Comparison of ENCODE assay signal across 15 cellular contexts in the genomic region with DNA sequence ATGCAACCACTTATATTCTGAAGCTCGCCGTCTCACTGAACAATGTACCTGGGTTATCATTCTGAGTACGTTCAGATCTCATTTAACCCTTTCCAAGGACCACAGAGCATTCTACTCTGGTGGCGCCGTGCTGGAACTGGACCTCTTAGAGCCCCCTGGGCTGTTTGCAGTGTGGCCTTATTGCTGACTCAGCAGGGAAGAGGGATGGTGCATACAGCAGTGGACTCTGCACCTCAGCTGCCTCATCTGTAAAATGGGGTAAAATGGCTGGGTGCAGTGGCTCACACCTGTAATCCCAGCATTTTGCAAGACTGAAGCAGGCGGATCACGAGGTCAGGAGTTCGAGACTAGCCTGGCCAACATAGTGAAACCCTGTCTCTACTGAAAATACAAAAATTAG. TPM values are rescaled to one million over a fixed set of nuclear protein-coding genes. Genes with fewer than 3 reads are reported as not detected.
DNase-seq lines count a peak whose midpoint lies in the region; ATAC-seq, FAIRE-seq and TF ChIP-seq lines count a peak whose summit lies in the region.
"Had no signal": no experiment of that assay in that cellular context is flagged by ENCODE, and none has a peak within 500 bp of the region (broad histone marks: within the 10 kb centered on the region; RNA-seq: fewer than 3 reads in every experiment).

No MANE protein-coding gene starts in this region.

- H3K18ac ChIP-seq in IMR-90 (ENCODE audit: low read depth, low read length) (no peak overlapping the region), H1 (ENCODE audit: extremely low read depth, low read length) (no peak overlapping the region)

- H2BK15ac ChIP-seq in IMR-90 (ENCODE audit: low read depth, low read length): no peak overlapping the region
- H2BK15ac ChIP-seq in H1 (ENCODE audit: low read length): no peak overlapping the region

- H3K4me2 ChIP-seq in IMR-90 (ENCODE audit: low read depth, low read length) (no peak overlapping the region), H1 (ENCODE audit: insufficient read depth in 1 of 2, low read depth in 2 of 2, low read length in 2 of 2) (no peak overlapping the region)

- no peak overlapping the region for H2AFZ ChIP-seq in IMR-90 (replicated peaks; ENCODE audit: low read length, poor library complexity)
- no peak overlapping the region for H2AFZ ChIP-seq in H1 (ENCODE audit: low read length)

- H3K27me3 ChIP-seq in IMR-90 (ENCODE audit: control insufficient read depth, insufficient read depth, low read length) (no peaks in the 10 kb centered on the region), H1 (replicated peaks in 1 of 4; ENCODE audit: control insufficient read depth in 3 of 4, extremely low read depth in 1 of 4, insufficient read depth in 3 of 4, low read length in 3 of 4) (peaks cover 0 to 5% (median 0%) of the 10 kb centered on the region in 4 experiments; a peak in 3 of 7 replicates), stomach (no peaks in the 10 kb centered on the region)

- no peak for ATAC-seq in IMR-90 (ENCODE audit: low read depth)
- no peak for ATAC-seq in GM19328 (IDR thresholded peaks at IDR 0.05; ENCODE audit: unreplicated experiment)
- ATAC-seq in GM21360 (IDR thresholded peaks at IDR 0.05; ENCODE audit: unreplicated experiment): no peak
- no peak for ATAC-seq in GM18868 (IDR thresholded peaks at IDR 0.05; ENCODE audit: unreplicated experiment)
- ATAC-seq: CD8-positive, alpha-beta T cell had no signal

- H2BK120ac ChIP-seq in IMR-90 (ENCODE audit: low read depth, low read length) (no peak overlapping the region), H1 (replicated peaks; ENCODE audit: low read depth, low read length) (no peak overlapping the region)

- no peak overlapping the region for H3K27ac ChIP-seq in IMR-90 (ENCODE audit: insufficient read depth, low read length)
- H3K27ac ChIP-seq in H1 (ENCODE audit: low read depth, low read length): no peak overlapping the region
- H3K27ac ChIP-seq in stomach: peak overlapping the region in 3 of 5 donors; percentile 4 to 94 (median 93)

- peaks cover 3% of the 10 kb centered on the region; the same call in 1 of the 2 replicates for H3K36me3 ChIP-seq in IMR-90 (ENCODE audit: control insufficient read depth, insufficient read depth, low read length)
- no peaks in the 10 kb centered on the region for H3K36me3 ChIP-seq in H1 (ENCODE audit: control insufficient read depth in 2 of 4, insufficient read depth in 4 of 4, low read length in 3 of 4)
- peaks cover 0 to 8% (median 3%) of the 10 kb centered on the region in 4 donors for H3K36me3 ChIP-seq in stomach

- H2AK5ac ChIP-seq in IMR-90 (ENCODE audit: low read depth, low read length) (no peak overlapping the region), H1 (ENCODE audit: low read depth, low read length) (no peak overlapping the region)

- H3K9ac ChIP-seq in IMR-90 (ENCODE audit: low read depth, low read length): no peak overlapping the region
- no peak overlapping the region for H3K9ac ChIP-seq in H1 (replicated peaks in 1 of 4; ENCODE audit: extremely low read depth in 1 of 4, low read depth in 3 of 4, low read length in 3 of 4)

- H3K4ac ChIP-seq in IMR-90 (ENCODE audit: low read depth, low read length): no peak overlapping the region
- no peak overlapping the region for H3K4ac ChIP-seq in H1 (replicated peaks; ENCODE audit: insufficient read length, low read depth, low read length)

- no peak for TF ChIP-seq RAD21 in IMR-90 (IDR thresholded peaks at IDR 0.05; ENCODE audit: low read length)
- TF ChIP-seq RAD21 in H1 (IDR thresholded peaks at IDR 0.05 in 1 of 2, conservative IDR thresholded peaks at IDR 0.05 in 1 of 2; ENCODE audit: low read depth in 2 of 2, low read length in 2 of 2): no peak

- H3K9me1 ChIP-seq in IMR-90 (ENCODE audit: insufficient read depth, low read length): peaks cover 17% of the 10 kb centered on the region

- H3K23ac ChIP-seq in IMR-90 (ENCODE audit: low read depth, low read length) (no peak overlapping the region), H1 (ENCODE audit: insufficient read length) (no peak overlapping the region)

- DNase-seq in IMR-90 (no peak), H1 (ENCODE audit: low read depth in 1 of 2, low spot score in 2 of 2) (no peak), stomach (no peak)
- DNase-seq: CD8-positive, alpha-beta T cell; COR-L47; DMS153; DMS79 treated with DMSO at 0.1 percent for 48 hours; EL had no signal

- H3K4me3 ChIP-seq in IMR-90 (ENCODE audit: insufficient read depth, low read depth, low read length) (no peak overlapping the region), H1 (ENCODE audit: extremely low read depth in 1 of 4, insufficient read depth in 2 of 4, low read depth in 3 of 4, low read length in 4 of 4) (no peak overlapping the region), stomach (peak overlapping the region in 3 of 4 donors; percentile 68 to 94 (median 85))

- in situ Hi-C loops in IMR-90 (cut with MboI; ENCODE audit: low sequenced_read_pairs): no loop called here

- H3K4me1 ChIP-seq in IMR-90 (ENCODE audit: control insufficient read depth, insufficient read depth, low read length) (peaks cover 9% of the 10 kb centered on the region), H1 (replicated peaks in 1 of 4; ENCODE audit: control insufficient read depth in 3 of 4, insufficient read depth in 4 of 4, low read length in 3 of 4) (peaks cover 0 to 8% (median 4%) of the 10 kb centered on the region in 4 experiments; a peak in 6 of 7 replicates), stomach (peaks cover 60 to 85% (median 80%) of the 10 kb centered on the region in 4 donors)

- H3K56ac ChIP-seq in IMR-90 (ENCODE audit: extremely low read depth, insufficient read depth, low read length): no peak overlapping the region
- no peak overlapping the region for H3K56ac ChIP-seq in H1 (replicated peaks; ENCODE audit: insufficient read length, low read depth, low read length)

- no peak for TF ChIP-seq CTCF in IMR-90 (conservative IDR thresholded peaks at IDR 0.05; ENCODE audit: low read depth, low read length)
- no peak for TF ChIP-seq CTCF in H1 (IDR thresholded peaks at IDR 0.05; ENCODE audit: control extremely low read depth in 1 of 3, insufficient read depth in 1 of 3, low read depth in 1 of 3, low read length in 3 of 3)
- TF ChIP-seq CTCF in stomach (IDR thresholded peaks at IDR 0.05): no peak

- no peak overlapping the region for H2BK12ac ChIP-seq in H1 (ENCODE audit: low read depth, low read length)

- peaks cover 9% of the 10 kb centered on the region for H3K23me2 ChIP-seq in H1 (ENCODE audit: low read depth, low read length)

- intact Hi-C loops in IMR-90 (cut with micrococcal nuclease): loop anchor here (5.0 kb wide), 1 partner anchor 43 kb away; no protein-coding TSS in a partner anchor
- intact Hi-C loops in stomach (cut with DNase I; ENCODE audit: low total_unique reads): no loop called here

- no peak for TF ChIP-seq EP300 in H1 (IDR thresholded peaks at IDR 0.05; ENCODE audit: borderline replicate concordance in 1 of 2, low read depth in 2 of 2, low read length in 2 of 2)
- TF ChIP-seq EP300 in stomach (IDR thresholded peaks at IDR 0.05): no peak

- CTCF ChIA-PET in IMR-90 (lab: Yijun Ruan, JAX): no interaction called here
- CTCF ChIA-PET in H1 (lab: Charles Lee; ENCODE audit: partially characterized antibody): interaction anchor here (1.0 to 2.9 kb wide), 4 partner anchors 8 to 24 kb away, joined by 4 to 12 read pairs (median 4); no protein-coding TSS in a partner anchor

- no peak overlapping the region for H4K5ac ChIP-seq in IMR-90 (ENCODE audit: low read depth, low read length)
- H4K5ac ChIP-seq in H1 (ENCODE audit: insufficient read length, low read depth, low read length): no peak overlapping the region

- no CpG with 5 or more reads among the region's 8 CpGs for WGBS in IMR-90 (ENCODE audit: extremely low coverage in 2 of 2, insufficient read length in 1 of 2), 2 experiments
- whole genome bisulfite sequencing in H1 (ENCODE audit: extremely low coverage in 1 of 2, insufficient coverage in 1 of 2, insufficient read length in 1 of 2, insufficient replicate concordance in 2 of 2, low coverage in 1 of 2, low lambda C conversion rate in 2 of 2, missing lambda C conversion rate in 1 of 2), 2 experiments: 93% methylated on average over 8 of the region's 8 CpGs; no CpG with 5 or more reads in 1 of the 2 experiments
- 70 to 80% (median 72%) methylated on average over 8 of the region's 8 CpGs for WGBS in stomach, 5 donors

- H2BK20ac ChIP-seq in IMR-90 (ENCODE audit: low read depth, low read length): no peak overlapping the region
- no peak overlapping the region for H2BK20ac ChIP-seq in H1 (ENCODE audit: low read length)

- H3K79me2 ChIP-seq in H1 (ENCODE audit: control insufficient read depth in 1 of 2, insufficient read depth in 2 of 2, low read length in 2 of 2): peaks cover 0 to 17% of the 10 kb centered on the region in 2 experiments; a peak in 1 of 4 replicates

- FAIRE-seq in H1 (lab: Jason Lieb, UNC): no peak
- FAIRE-seq: D721Med, G401.6, GM12891, H54 had no signal

- H3K79me1 ChIP-seq in IMR-90 (ENCODE audit: low read depth in 1 of 2, low read length in 2 of 2): peaks cover 16 to 52% of the 10 kb centered on the region in 2 experiments
- H3K79me1 ChIP-seq in H1 (ENCODE audit: low read depth, low read length): 0 out of 2 replicates have a peak, but pooled peaks cover 2% of the 10 kb centered on the region

- H3K9me3 ChIP-seq in IMR-90 (ENCODE audit: control insufficient read depth, insufficient read depth, low read length) (no peaks in the 10 kb centered on the region), H1 (ENCODE audit: insufficient read depth in 2 of 2, low read depth in 1 of 2, low read length in 1 of 2) (peaks cover 0 to 4% of the 10 kb centered on the region in 2 experiments; a peak in 2 of 4 replicates), stomach (no peaks in the 10 kb centered on the region)

- H4K8ac ChIP-seq in IMR-90 (ENCODE audit: low read depth in 2 of 2, low read length in 2 of 2): no peak overlapping the region
- no peak overlapping the region for H4K8ac ChIP-seq in H1 (ENCODE audit: extremely low read depth, insufficient read depth, low read length)

- no TSS peak for BruUV-seq in IMR-90 (replicated peaks; lab: Mats Ljungman, UMichigan)

- POLR2A ChIA-PET in IMR-90 (lab: Charles Lee; ENCODE audit: unreplicated experiment): no interaction called here
- POLR2A ChIA-PET in H1 (lab: Charles Lee; ENCODE audit: partially characterized antibody): interaction anchor here (0.7 to 4.1 kb wide), 4 partner anchors 9 to 77 kb away, joined by 3 to 18 read pairs (median 4); no protein-coding TSS in a partner anchor

- H3K14ac ChIP-seq in IMR-90 (replicated peaks; ENCODE audit: low read depth, low read length): no peak overlapping the region
- no peak overlapping the region for H3K14ac ChIP-seq in H1 (ENCODE audit: insufficient read length)

- no peak overlapping the region for H4K91ac ChIP-seq in IMR-90 (ENCODE audit: insufficient read depth, low read depth, low read length)
- no peak overlapping the region for H4K91ac ChIP-seq in H1 (replicated peaks; ENCODE audit: insufficient read length, low read length)

- H2BK5ac ChIP-seq in IMR-90 (ENCODE audit: low read depth, low read length, poor library complexity, severe bottlenecking) (no peak overlapping the region), H1 (ENCODE audit: low read depth, low read length) (no peak overlapping the region)

- H4K20me1 ChIP-seq in IMR-90 (ENCODE audit: insufficient read depth, low read length) (peaks cover 41% of the 10 kb centered on the region), H1 (replicated peaks in 1 of 2; ENCODE audit: control insufficient read depth in 1 of 2, insufficient read depth in 2 of 2, low read length in 2 of 2) (no peaks in the 10 kb centered on the region)

- dilution Hi-C loops in IMR-90 (cut with HindIII; ENCODE audit: low sequenced_read_pairs, unreplicated experiment): no loop called here

- TF ChIP-seq POLR2A in IMR-90 (IDR thresholded peaks at IDR 0.05; ENCODE audit: low read depth, low read length) (no peak), H1 (IDR thresholded peaks at IDR 0.05; ENCODE audit: control extremely low read depth in 1 of 2, low read depth in 2 of 2, low read length in 2 of 2) (no peak), stomach (IDR thresholded peaks at IDR 0.05) (no peak)

- H2AK9ac ChIP-seq in IMR-90 (replicated peaks; ENCODE audit: low read depth, low read length, poor library complexity): no peak overlapping the region

RNA-seq across cellular contexts. Expression of gene ALDH2, which starts 2.9 kb away (rescaled TPM):
- total RNA-seq in IMR-90 (2012; rRNA removed): 12.5 and 16.0 TPM in 2 replicates
- 35.0 and 41.2 TPM in 2 replicates for polyA plus RNA-seq in IMR-90 (2012; rRNA removed)
- 37.5 and 51.0 TPM in 2 replicates for polyA plus RNA-seq in IMR-90 (2012; cell fraction: cytosol; rRNA removed)
- polyA plus RNA-seq in IMR-90 (2012; cell fraction: nucleus; rRNA removed; ENCODE audit: low replicate concordance): 30.0 and 30.5 TPM in 2 replicates
- total RNA-seq in H1 (2021; fragmentation: NEBNext Ultra II Directional; extraction: Animal tissue kit (Norgen Biotek cat#: 25700)): 40.4 and 43.8 TPM in 2 replicates
- polyA plus RNA-seq in H1 (2011; rRNA removed): 25.4 and 31.3 TPM in 2 replicates
- polyA plus RNA-seq in H1 (2011; cell fraction: cytosol; rRNA removed): 37.7 TPM
- 41.1 TPM for polyA plus RNA-seq in H1 (2011; cell fraction: nucleus; rRNA removed)
- 46.3 to 57.1 TPM (median 49.9 TPM) in 4 replicates for polyA plus RNA-seq in H1 (2012, experiment 1 of 2)
- polyA plus RNA-seq in H1 (2012, experiment 2 of 2): 26.2 TPM
- 11.5 TPM for polyA plus RNA-seq in H1 (2013, experiment 1 of 2)
- 11.0 TPM for polyA plus RNA-seq in H1 (2013, experiment 2 of 2)
- 25.8 and 36.1 TPM in 2 replicates for polyA minus RNA-seq in H1 (2011; rRNA and poly(A)+ RNA removed)
- 28.1 TPM for polyA minus RNA-seq in H1 (2011; cell fraction: cytosol; rRNA and poly(A)+ RNA removed)
- polyA minus RNA-seq in H1 (2011; cell fraction: nucleus; rRNA and poly(A)+ RNA removed): 13.7 TPM
- 100 to 1,000 TPM in 3 of 5 donors, 10 to 100 TPM in 2; 50.3 to 196 (median 116) TPM for total RNA-seq in stomach
- polyA plus RNA-seq in stomach: 100 to 1,000 TPM; 129 to 296 (median 134) TPM

Comparison
In these comparisons a context has a peak if more than half of its experiments do, and no peak if none do; other contexts are left out.
1. H3K27ac ChIP-seq: peak in stomach (3 of 5); none in IMR-90 (single experiment) and H1 (single experiment).
2. H3K4me3 ChIP-seq: peak in stomach (3 of 4); none in IMR-90 (single experiment) and H1 (0 of 4).